ENCODE assay signal across 23 cellular contexts in the genomic region with DNA sequence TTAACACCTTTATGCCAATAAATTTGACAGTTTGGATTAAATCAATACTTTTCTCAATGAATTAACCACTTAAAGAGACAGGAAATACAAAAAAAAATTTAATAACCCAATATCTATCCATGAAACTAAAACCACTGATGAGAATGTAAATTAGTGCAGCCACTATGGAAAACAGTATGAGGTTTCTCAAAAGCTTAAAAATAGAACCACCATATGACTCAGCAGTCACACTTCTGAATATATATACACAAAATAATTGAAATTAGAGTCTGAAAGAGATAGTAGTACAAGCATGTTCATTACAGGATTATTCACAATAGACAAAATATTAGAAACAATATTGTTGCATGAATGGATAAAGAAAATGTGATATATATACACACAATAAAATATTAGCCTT.
"Had no signal": no experiment of that assay in that cellular context is flagged by ENCODE, and none has a peak within 500 bp of the region (broad histone marks: within the 10 kb centered on the region; RNA-seq: fewer than 3 reads in every experiment).

No MANE protein-coding gene starts in this region.

- ATAC-seq: HepG2, Panc1, PC-3, SK-N-SH treated with all-trans-retinoic acid at 6 μM for 48 hours, T-helper 17 cell had no signal

- H3K27ac ChIP-seq: RWPE1 had no signal

- DNase-seq: IMR-90, Kasumi-1, KG1, MV-4-11, NCI-H1048, NCI-H1105, NCI-H1417, NCI-H1436 treated with DMSO at 0.1 percent for 48 hours, NCI-H1694, NCI-H187 treated with DMSO at 0.1 percent for 48 hours, NCI-H2029 treated with DMSO at 0.1 percent for 48 hours, NCI-H2227 treated with DMSO at 0.1 percent for 48 hours, NCI-H524, NCI-H526 treated with DMSO at 0.1 percent for 48 hours, NCI-H748 treated with DMSO at 0.1 percent for 48 hours, PC-3, SHP77, T-helper 1 cell, T-helper 17 cell had no signal
